1 cellular context compared by ENCODE assay signal in the genomic region with DNA sequence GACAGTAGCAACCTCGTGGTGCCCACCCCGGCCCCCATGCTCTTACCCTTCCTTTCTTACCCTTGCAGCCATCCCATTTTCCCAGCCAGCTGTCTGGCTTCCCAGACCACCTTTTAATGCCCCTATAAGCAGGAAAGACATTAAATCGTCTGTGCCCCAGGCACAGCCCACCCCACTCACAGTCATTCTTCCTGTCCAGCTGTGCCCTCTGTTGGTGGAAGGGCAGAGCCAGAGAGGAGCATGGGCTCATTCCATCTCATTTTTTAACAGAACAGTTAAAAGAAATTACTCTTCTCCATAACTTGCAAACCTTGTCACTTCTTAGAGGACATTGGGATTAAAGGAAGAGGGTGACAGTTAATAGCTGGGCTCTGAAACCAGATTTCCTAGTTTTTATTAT.
TF ChIP-seq lines count a peak whose summit lies in the region.

No MANE protein-coding gene starts in this region.

TF ChIP-seq in GM12878, 131 proteins besides CTCF, POLR2A, EP300 and RAD21 (continued from another document):
- TF ChIP-seq, protein P1, sequence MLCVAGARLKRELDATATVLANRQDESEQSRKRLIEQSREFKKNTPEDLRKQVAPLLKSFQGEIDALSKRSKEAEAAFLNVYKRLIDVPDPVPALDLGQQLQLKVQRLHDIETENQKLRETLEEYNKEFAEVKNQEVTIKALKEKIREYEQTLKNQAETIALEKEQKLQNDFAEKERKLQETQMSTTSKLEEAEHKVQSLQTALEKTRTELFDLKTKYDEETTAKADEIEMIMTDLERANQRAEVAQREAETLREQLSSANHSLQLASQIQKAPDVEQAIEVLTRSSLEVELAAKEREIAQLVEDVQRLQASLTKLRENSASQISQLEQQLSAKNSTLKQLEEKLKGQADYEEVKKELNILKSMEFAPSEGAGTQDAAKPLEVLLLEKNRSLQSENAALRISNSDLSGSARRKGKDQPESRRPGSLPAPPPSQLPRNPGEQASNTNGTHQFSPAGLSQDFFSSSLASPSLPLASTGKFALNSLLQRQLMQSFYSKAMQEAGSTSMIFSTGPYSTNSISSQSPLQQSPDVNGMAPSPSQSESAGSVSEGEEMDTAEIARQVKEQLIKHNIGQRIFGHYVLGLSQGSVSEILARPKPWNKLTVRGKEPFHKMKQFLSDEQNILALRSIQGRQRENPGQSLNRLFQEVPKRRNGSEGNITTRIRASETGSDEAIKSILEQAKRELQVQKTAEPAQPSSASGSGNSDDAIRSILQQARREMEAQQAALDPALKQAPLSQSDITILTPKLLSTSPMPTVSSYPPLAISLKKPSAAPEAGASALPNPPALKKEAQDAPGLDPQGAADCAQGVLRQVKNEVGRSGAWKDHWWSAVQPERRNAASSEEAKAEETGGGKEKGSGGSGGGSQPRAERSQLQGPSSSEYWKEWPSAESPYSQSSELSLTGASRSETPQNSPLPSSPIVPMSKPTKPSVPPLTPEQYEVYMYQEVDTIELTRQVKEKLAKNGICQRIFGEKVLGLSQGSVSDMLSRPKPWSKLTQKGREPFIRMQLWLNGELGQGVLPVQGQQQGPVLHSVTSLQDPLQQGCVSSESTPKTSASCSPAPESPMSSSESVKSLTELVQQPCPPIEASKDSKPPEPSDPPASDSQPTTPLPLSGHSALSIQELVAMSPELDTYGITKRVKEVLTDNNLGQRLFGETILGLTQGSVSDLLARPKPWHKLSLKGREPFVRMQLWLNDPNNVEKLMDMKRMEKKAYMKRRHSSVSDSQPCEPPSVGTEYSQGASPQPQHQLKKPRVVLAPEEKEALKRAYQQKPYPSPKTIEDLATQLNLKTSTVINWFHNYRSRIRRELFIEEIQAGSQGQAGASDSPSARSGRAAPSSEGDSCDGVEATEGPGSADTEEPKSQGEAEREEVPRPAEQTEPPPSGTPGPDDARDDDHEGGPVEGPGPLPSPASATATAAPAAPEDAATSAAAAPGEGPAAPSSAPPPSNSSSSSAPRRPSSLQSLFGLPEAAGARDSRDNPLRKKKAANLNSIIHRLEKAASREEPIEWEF (IDR thresholded peaks at IDR 0.05; ENCODE audit: insufficient replicate concordance, low read depth, low read length): no peak
- no peak for TF ChIP-seq GATAD2B (conservative IDR thresholded peaks at IDR 0.05; ENCODE audit: low read depth)
- no peak for TF ChIP-seq CREM (IDR thresholded peaks at IDR 0.05; ENCODE audit: low read depth)
- TF ChIP-seq KDM1A (IDR thresholded peaks at IDR 0.05; ENCODE audit: borderline replicate concordance): no peak
- TF ChIP-seq HDAC6 (IDR thresholded peaks at IDR 0.05; ENCODE audit: unreplicated experiment): no peak
- no peak for TF ChIP-seq TCF12 (IDR thresholded peaks at IDR 0.05; ENCODE audit: low read depth, low read length)
- no peak for TF ChIP-seq JUNB (IDR thresholded peaks at IDR 0.05)
- TF ChIP-seq SMAD1 (IDR thresholded peaks at IDR 0.05; ENCODE audit: low read depth, partially characterized antibody): no peak
- no peak for TF ChIP-seq KLF5 (IDR thresholded peaks at IDR 0.05; ENCODE audit: partially characterized antibody)
- no peak for TF ChIP-seq CHD2 (IDR thresholded peaks at IDR 0.05; ENCODE audit: borderline replicate concordance, low read depth, low read length)
- no peak for TF ChIP-seq POLR2AphosphoS2 (IDR thresholded peaks at IDR 0.05; ENCODE audit: low read depth, low read length)
